In genomic region chr7:2373124-2373556, GRCh38 we compare ENCODE assay signal across 1 cellular context.
TF ChIP-seq lines count a peak whose summit lies in the region.

No MANE protein-coding gene starts in this region.

TF ChIP-seq in K562, 482 proteins besides CTCF, POLR2A, EP300 and RAD21:
- TF ChIP-seq TAF7 (tag; IDR thresholded peaks at IDR 0.05) (no peak), POLR2G (IDR thresholded peaks at IDR 0.05; ENCODE audit: low read depth, low read length) (peak; percentile 67), RBFOX2 (IDR thresholded peaks at IDR 0.05; ENCODE audit: low read depth, low read length) (peak; percentile 63)
